9 cellular contexts compared by ENCODE assay signal in genomic region chr5:141914154-141914743, GRCh38. TPM values are rescaled to one million over a fixed set of nuclear protein-coding genes. Genes with fewer than 3 reads are reported as not detected.
DNase-seq lines count a peak whose midpoint lies in the region; ATAC-seq, FAIRE-seq and TF ChIP-seq lines count a peak whose summit lies in the region.
"Had no signal": no experiment of that assay in that cellular context is flagged by ENCODE, and none has a peak within 500 bp of the region (broad histone marks: within the 10 kb centered on the region; RNA-seq: fewer than 3 reads in every experiment).

No MANE protein-coding gene starts in this region.

- no peaks in the 10 kb centered on the region for H3K9me3 Mint-ChIP-seq in stimulated activated naive B cell treated with anti-CD40 and anti-IgM and Interleukin-4, amounts not matched to agents 10 μg/mL and 1 μg/mL and 100 μg/mL, for 72 hours

- intact Hi-C loops in lower lobe of right lung (cut with DNase I) = no loop called here

- FAIRE-seq in GM19239 (lab: Jason Lieb, UNC) = no peak
- FAIRE-seq: endometrium had no signal

- peaks cover 19 to 20% of the 10 kb centered on the region in 2 donors for H3K4me1 Mint-ChIP-seq in stimulated activated naive B cell treated with anti-CD40 and anti-IgM and Interleukin-4, amounts not matched to agents 10 μg/mL and 1 μg/mL and 100 μg/mL, for 72 hours

- TF ChIP-seq CTCF in lower lobe of right lung (IDR thresholded peaks at IDR 0.05) = peak; percentile 45

- peak overlapping the region; percentile 24 for H3K4me3 ChIP-seq in ectodermal cell (ENCODE audit: insufficient read depth, low read depth, low read length)
- H3K4me3 ChIP-seq in lower lobe of right lung = peak overlapping the region; percentile 51

- H3K36me3 ChIP-seq in ectodermal cell (ENCODE audit: control insufficient read depth, insufficient read depth, low read length) (no peaks in the 10 kb centered on the region), lower lobe of right lung (no peaks in the 10 kb centered on the region)

- peak; percentile 39 for DNase-seq in SIG-M5 treated with dmso at 0.1 percent for 504 hours (lab: John Stamatoyannopoulos, UW; ENCODE audit: unreplicated experiment)
- no peak for DNase-seq in SIG-M5 (lab: John Stamatoyannopoulos, UW)
- peak; percentile 79 for DNase-seq in lower lobe of right lung
- DNase-seq in stimulated activated naive B cell treated with anti-CD40 and anti-IgM and Interleukin-4, amounts not matched to agents 10 μg/mL and 1 μg/mL and 100 μg/mL, for 72 hours = peak; percentile 24
- no peak for DNase-seq in GM19239 (ENCODE audit: insufficient read length, low spot score)

- peak overlapping the region in 1 of 2 donors; percentile 66 for H3K4me3 Mint-ChIP-seq in stimulated activated naive B cell treated with anti-CD40 and anti-IgM and Interleukin-4, amounts not matched to agents 10 μg/mL and 1 μg/mL and 100 μg/mL, for 72 hours

- H3K4me1 ChIP-seq in ectodermal cell (ENCODE audit: control insufficient read depth, insufficient read depth, low read length) = peaks cover 7% of the 10 kb centered on the region
- H3K4me1 ChIP-seq in lower lobe of right lung = peaks cover 7% of the 10 kb centered on the region

- ATAC-seq in HG02798 (IDR thresholded peaks at IDR 0.05; ENCODE audit: poor library complexity, unreplicated experiment) (peak; percentile 81), SK-N-SH treated with all-trans-retinoic acid at 6 μM for 48 hours (peak; percentile 48), lower lobe of right lung (peak; percentile 84 to 86)
- peak; percentile 79 to 82 for ATAC-seq in stimulated activated naive B cell treated with anti-CD40 and anti-IgM and Interleukin-4, amounts not matched to agents 10 μg/mL and 1 μg/mL and 100 μg/mL, for 72 hours (replicated peaks)

- no peak overlapping the region for H3K27ac ChIP-seq in ectodermal cell (ENCODE audit: insufficient read depth, low read depth, low read length, poor library complexity, severe bottlenecking)
- no peak overlapping the region for H3K27ac ChIP-seq in lower lobe of right lung

- H3K36me3 Mint-ChIP-seq in stimulated activated naive B cell treated with anti-CD40 and anti-IgM and Interleukin-4, amounts not matched to agents 10 μg/mL and 1 μg/mL and 100 μg/mL, for 72 hours = no peaks in the 10 kb centered on the region

- H3K27ac Mint-ChIP-seq in stimulated activated naive B cell treated with anti-CD40 and anti-IgM and Interleukin-4, amounts not matched to agents 10 μg/mL and 1 μg/mL and 100 μg/mL, for 72 hours = no peak overlapping the region

- peaks cover 15% of the 10 kb centered on the region for H3K27me3 ChIP-seq in ectodermal cell (ENCODE audit: control insufficient read depth, insufficient read depth, low read length, poor library complexity, severe bottlenecking)
- H3K27me3 ChIP-seq in lower lobe of right lung (ENCODE audit: low read depth) = peaks cover 16% of the 10 kb centered on the region

- H3K9me3 ChIP-seq in ectodermal cell (ENCODE audit: control insufficient read depth, low read length) (no peaks in the 10 kb centered on the region), lower lobe of right lung (no peaks in the 10 kb centered on the region)

- peaks cover 7 to 27% of the 10 kb centered on the region in 2 donors for H3K27me3 Mint-ChIP-seq in stimulated activated naive B cell treated with anti-CD40 and anti-IgM and Interleukin-4, amounts not matched to agents 10 μg/mL and 1 μg/mL and 100 μg/mL, for 72 hours

- 12 to 13% methylated on average over 42 of the region's 42 CpGs for WGBS in ectodermal cell, 2 experiments

TF ChIP-seq in SK-N-SH treated with all-trans-retinoic acid at 6 μM for 48 hours, 23 proteins besides CTCF, POLR2A, EP300 and RAD21:
- TF ChIP-seq SNAI2 (CRISPR knock-in tag; IDR thresholded peaks at IDR 0.05) = no peak
- TF ChIP-seq TSHZ2 (CRISPR knock-in tag; IDR thresholded peaks at IDR 0.05) = no peak
- TF ChIP-seq POU6F1 (CRISPR knock-in tag; IDR thresholded peaks at IDR 0.05; ENCODE audit: borderline replicate concordance, low read depth) = no peak
- no peak for TF ChIP-seq CSRNP3 (CRISPR knock-in tag; IDR thresholded peaks at IDR 0.05)
- no peak for TF ChIP-seq ZFP30 (CRISPR knock-in tag; IDR thresholded peaks at IDR 0.05)
- TF ChIP-seq CSDC2 (CRISPR knock-in tag; IDR thresholded peaks at IDR 0.05) = no peak
- no peak for TF ChIP-seq ZNF8 (CRISPR knock-in tag; IDR thresholded peaks at IDR 0.05)
- TF ChIP-seq GLIS3 (CRISPR knock-in tag; IDR thresholded peaks at IDR 0.05) = no peak
- TF ChIP-seq CREB5 (CRISPR knock-in tag; IDR thresholded peaks at IDR 0.05; ENCODE audit: low read depth) = no peak

RNA-seq across cellular contexts. Expression of gene DELE1, which starts 9.4 kb away (rescaled TPM):
- 99.4 TPM for polyA plus RNA-seq in ectodermal cell (2013, experiment 1 of 4)
- 94.0 TPM for polyA plus RNA-seq in ectodermal cell (2013, experiment 2 of 4)
- 81.3 TPM for polyA plus RNA-seq in ectodermal cell (2013, experiment 3 of 4)
- 79.2 TPM for polyA plus RNA-seq in ectodermal cell (2013, experiment 4 of 4)
- total RNA-seq in lower lobe of right lung = 75.0 TPM

RNA-seq across cellular contexts. Expression of gene PCDH1, which starts 36.0 kb away (rescaled TPM):
- 13.4 TPM for polyA plus RNA-seq in ectodermal cell (2013, experiment 1 of 4)
- 21.3 TPM for polyA plus RNA-seq in ectodermal cell (2013, experiment 2 of 4)
- 17.2 TPM for polyA plus RNA-seq in ectodermal cell (2013, experiment 3 of 4)
- polyA plus RNA-seq in ectodermal cell (2013, experiment 4 of 4) = 17.5 TPM
- 55.7 TPM for total RNA-seq in lower lobe of right lung

RNA-seq across cellular contexts. Expression of gene PCDH12, which starts 43.8 kb away (rescaled TPM):
- polyA plus RNA-seq in ectodermal cell (2013, experiment 1 of 4) = not detected
- not detected for polyA plus RNA-seq in ectodermal cell (2013, experiment 2 of 4)
- not detected for polyA plus RNA-seq in ectodermal cell (2013, experiment 3 of 4)
- 0.04 TPM for polyA plus RNA-seq in ectodermal cell (2013, experiment 4 of 4)
- 14.9 TPM for total RNA-seq in lower lobe of right lung

RNA-seq across cellular contexts. Expression of gene RNF14, which starts 54.7 kb away (rescaled TPM):
- polyA plus RNA-seq in ectodermal cell (2013, experiment 1 of 4) = 29.3 TPM
- polyA plus RNA-seq in ectodermal cell (2013, experiment 2 of 4) = 23.8 TPM
- polyA plus RNA-seq in ectodermal cell (2013, experiment 3 of 4) = 23.0 TPM
- 26.3 TPM for polyA plus RNA-seq in ectodermal cell (2013, experiment 4 of 4)
- total RNA-seq in lower lobe of right lung = 47.1 TPM

Comparison
In these comparisons a context has a peak if more than half of its experiments do, and no peak if none do; other contexts are left out.
1. DNase-seq: peak in SIG-M5 treated with dmso at 0.1 percent for 504 hours (single experiment), lower lobe of right lung (single experiment) and stimulated activated naive B cell treated with anti-CD40 and anti-IgM and Interleukin-4, amounts not matched to agents 10 μg/mL and 1 μg/mL and 100 μg/mL, for 72 hours (single experiment); none in SIG-M5 (single experiment) and GM19239 (single experiment).
2. Peak in every context shown above with its lines, with median percentiles within 50 percentile points of each other: ATAC-seq.